Comparison of ENCODE assay signal across 6 cellular contexts in the genomic region with DNA sequence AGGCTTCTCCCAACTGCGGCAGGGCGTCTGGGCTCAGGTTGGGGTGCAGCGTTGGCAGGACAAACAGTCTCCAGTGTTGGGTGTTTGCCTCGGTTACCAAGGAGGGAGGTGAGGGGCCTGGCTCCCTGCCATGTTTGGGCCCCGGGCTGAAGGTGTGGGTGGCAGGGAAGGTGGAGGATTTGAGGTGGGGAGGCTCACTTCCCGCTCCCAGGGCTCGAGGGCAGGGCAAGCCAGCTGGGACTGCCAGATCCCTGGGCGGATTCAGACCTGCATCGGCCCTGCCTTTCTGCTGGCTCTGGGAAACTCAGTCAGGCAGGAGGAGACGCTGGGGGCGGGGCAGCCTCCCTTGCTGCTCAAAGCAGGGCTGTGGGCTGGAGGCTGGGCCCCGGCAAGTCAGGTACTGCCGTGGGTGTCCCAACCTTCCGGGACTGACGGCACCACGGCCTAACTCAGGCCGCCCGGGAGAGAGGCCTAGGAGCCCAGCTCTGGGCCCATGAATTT. TPM values are rescaled to one million over a fixed set of nuclear protein-coding genes. Genes with fewer than 3 reads are reported as not detected.
DNase-seq lines count a peak whose midpoint lies in the region; ATAC-seq and TF ChIP-seq lines count a peak whose summit lies in the region.

No MANE protein-coding gene starts in this region.

- no peaks in the 10 kb centered on the region for H3K27me3 Mint-ChIP-seq in WTC11 (ENCODE audit: low read depth)
- H3K27me3 Mint-ChIP-seq in activated T-cell treated with anti-CD3 and anti-CD28 coated beads, Interleukin-2, amount 50 U/mL, for 24 hours, result no peaks in the 10 kb centered on the region

- peaks cover 11% of the 10 kb centered on the region for H3K4me1 Mint-ChIP-seq in WTC11
- H3K4me1 Mint-ChIP-seq in activated T-cell treated with anti-CD3 and anti-CD28 coated beads, Interleukin-2, amount 50 U/mL, for 24 hours (ENCODE audit: low read depth), result no peaks in the 10 kb centered on the region

- H3K27ac Mint-ChIP-seq in WTC11, result no peak overlapping the region
- no peak overlapping the region for H3K27ac Mint-ChIP-seq in activated T-cell treated with anti-CD3 and anti-CD28 coated beads, Interleukin-2, amount 50 U/mL, for 24 hours

- no peaks in the 10 kb centered on the region for H3K36me3 Mint-ChIP-seq in WTC11
- H3K36me3 Mint-ChIP-seq in activated T-cell treated with anti-CD3 and anti-CD28 coated beads, Interleukin-2, amount 50 U/mL, for 24 hours (ENCODE audit: low read depth), result no peaks in the 10 kb centered on the region

- no peaks in the 10 kb centered on the region for H3K9me3 Mint-ChIP-seq in WTC11
- H3K9me3 Mint-ChIP-seq in activated T-cell treated with anti-CD3 and anti-CD28 coated beads, Interleukin-2, amount 50 U/mL, for 24 hours, result no peaks in the 10 kb centered on the region

- TF ChIP-seq CTCF in WTC11 (IDR thresholded peaks at IDR 0.05), result no peak

- CTCF ChIA-PET in WTC11 (lab: Charles Lee), result interaction anchor here (0.7 to 4.4 kb wide), 6 partner anchors 8 to 113 kb away, joined by 3 to 46 read pairs (median 4); no protein-coding TSS in a partner anchor

- peak; percentile 78 for ATAC-seq in WTC11
- no peak for ATAC-seq in HG02981 (IDR thresholded peaks at IDR 0.05; ENCODE audit: unreplicated experiment)

- POLR2A ChIA-PET in WTC11 (lab: Charles Lee), result no interaction called here

- DNase-seq in DMS79 (lab: John Stamatoyannopoulos, UW) (peak; percentile 72), WTC11 (ENCODE audit: low spot score) (peak; percentile 76), mucosa of gallbladder (ENCODE audit: low spot score) (peak; percentile 76), NOMO-1 treated with DMSO at 0.1 percent for 48 hours (lab: John Stamatoyannopoulos, UW; ENCODE audit: unreplicated experiment) (no peak)
- DNase-seq in activated T-cell treated with anti-CD3 and anti-CD28 coated beads, Interleukin-2, amount 50 U/mL, for 24 hours, result no peak

- no peak overlapping the region for H3K4me3 Mint-ChIP-seq in WTC11
- H3K4me3 Mint-ChIP-seq in activated T-cell treated with anti-CD3 and anti-CD28 coated beads, Interleukin-2, amount 50 U/mL, for 24 hours, result no peak overlapping the region

TF ChIP-seq in WTC11, 78 proteins besides CTCF, POLR2A, EP300 and RAD21:
- TF ChIP-seq ZNF138 (CRISPR knock-in tag; conservative IDR thresholded peaks at IDR 0.05) (no peak), SMAD4 (CRISPR knock-in tag; IDR thresholded peaks at IDR 0.05) (no peak), ESRRA (CRISPR knock-in tag; IDR thresholded peaks at IDR 0.05; ENCODE audit: borderline replicate concordance) (no peak), TP53 (CRISPR knock-in tag; IDR thresholded peaks at IDR 0.05) (no peak), ZNF263 (CRISPR knock-in tag; IDR thresholded peaks at IDR 0.05; ENCODE audit: low read depth) (no peak), PRRX2 (CRISPR knock-in tag; IDR thresholded peaks at IDR 0.05) (no peak), NR1H2 (CRISPR knock-in tag; IDR thresholded peaks at IDR 0.05) (no peak), CREM (CRISPR knock-in tag; IDR thresholded peaks at IDR 0.05) (no peak), ATF1 (CRISPR knock-in tag; IDR thresholded peaks at IDR 0.05) (no peak), ZBTB21 (CRISPR knock-in tag; IDR thresholded peaks at IDR 0.05; ENCODE audit: borderline replicate concordance) (no peak), OVOL2 (CRISPR knock-in tag; IDR thresholded peaks at IDR 0.05; ENCODE audit: borderline replicate concordance) (no peak), IRF2 (CRISPR knock-in tag; IDR thresholded peaks at IDR 0.05; ENCODE audit: borderline replicate concordance, low read depth) (no peak), JUN (CRISPR knock-in tag; IDR thresholded peaks at IDR 0.05) (no peak), FOXK1 (CRISPR knock-in tag; IDR thresholded peaks at IDR 0.05) (no peak), ZNF396 (CRISPR knock-in tag; IDR thresholded peaks at IDR 0.05; ENCODE audit: borderline replicate concordance) (no peak)
- TF ChIP-seq, protein P1, sequence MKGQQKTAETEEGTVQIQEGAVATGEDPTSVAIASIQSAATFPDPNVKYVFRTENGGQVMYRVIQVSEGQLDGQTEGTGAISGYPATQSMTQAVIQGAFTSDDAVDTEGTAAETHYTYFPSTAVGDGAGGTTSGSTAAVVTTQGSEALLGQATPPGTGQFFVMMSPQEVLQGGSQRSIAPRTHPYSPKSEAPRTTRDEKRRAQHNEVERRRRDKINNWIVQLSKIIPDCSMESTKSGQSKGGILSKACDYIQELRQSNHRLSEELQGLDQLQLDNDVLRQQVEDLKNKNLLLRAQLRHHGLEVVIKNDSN (CRISPR knock-in tag; IDR thresholded peaks at IDR 0.05), result no peak
- TF ChIP-seq, protein P2, sequence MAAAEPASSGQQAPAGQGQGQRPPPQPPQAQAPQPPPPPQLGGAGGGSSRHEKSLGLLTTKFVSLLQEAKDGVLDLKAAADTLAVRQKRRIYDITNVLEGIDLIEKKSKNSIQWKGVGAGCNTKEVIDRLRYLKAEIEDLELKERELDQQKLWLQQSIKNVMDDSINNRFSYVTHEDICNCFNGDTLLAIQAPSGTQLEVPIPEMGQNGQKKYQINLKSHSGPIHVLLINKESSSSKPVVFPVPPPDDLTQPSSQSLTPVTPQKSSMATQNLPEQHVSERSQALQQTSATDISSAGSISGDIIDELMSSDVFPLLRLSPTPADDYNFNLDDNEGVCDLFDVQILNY (CRISPR knock-in tag; IDR thresholded peaks at IDR 0.05), result no peak
- TF ChIP-seq, protein P3, sequence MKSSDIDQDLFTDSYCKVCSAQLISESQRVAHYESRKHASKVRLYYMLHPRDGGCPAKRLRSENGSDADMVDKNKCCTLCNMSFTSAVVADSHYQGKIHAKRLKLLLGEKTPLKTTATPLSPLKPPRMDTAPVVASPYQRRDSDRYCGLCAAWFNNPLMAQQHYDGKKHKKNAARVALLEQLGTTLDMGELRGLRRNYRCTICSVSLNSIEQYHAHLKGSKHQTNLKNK (CRISPR knock-in tag; IDR thresholded peaks at IDR 0.05), result no peak
- TF ChIP-seq, protein P4, sequence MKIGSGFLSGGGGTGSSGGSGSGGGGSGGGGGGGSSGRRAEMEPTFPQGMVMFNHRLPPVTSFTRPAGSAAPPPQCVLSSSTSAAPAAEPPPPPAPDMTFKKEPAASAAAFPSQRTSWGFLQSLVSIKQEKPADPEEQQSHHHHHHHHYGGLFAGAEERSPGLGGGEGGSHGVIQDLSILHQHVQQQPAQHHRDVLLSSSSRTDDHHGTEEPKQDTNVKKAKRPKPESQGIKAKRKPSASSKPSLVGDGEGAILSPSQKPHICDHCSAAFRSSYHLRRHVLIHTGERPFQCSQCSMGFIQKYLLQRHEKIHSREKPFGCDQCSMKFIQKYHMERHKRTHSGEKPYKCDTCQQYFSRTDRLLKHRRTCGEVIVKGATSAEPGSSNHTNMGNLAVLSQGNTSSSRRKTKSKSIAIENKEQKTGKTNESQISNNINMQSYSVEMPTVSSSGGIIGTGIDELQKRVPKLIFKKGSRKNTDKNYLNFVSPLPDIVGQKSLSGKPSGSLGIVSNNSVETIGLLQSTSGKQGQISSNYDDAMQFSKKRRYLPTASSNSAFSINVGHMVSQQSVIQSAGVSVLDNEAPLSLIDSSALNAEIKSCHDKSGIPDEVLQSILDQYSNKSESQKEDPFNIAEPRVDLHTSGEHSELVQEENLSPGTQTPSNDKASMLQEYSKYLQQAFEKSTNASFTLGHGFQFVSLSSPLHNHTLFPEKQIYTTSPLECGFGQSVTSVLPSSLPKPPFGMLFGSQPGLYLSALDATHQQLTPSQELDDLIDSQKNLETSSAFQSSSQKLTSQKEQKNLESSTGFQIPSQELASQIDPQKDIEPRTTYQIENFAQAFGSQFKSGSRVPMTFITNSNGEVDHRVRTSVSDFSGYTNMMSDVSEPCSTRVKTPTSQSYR (CRISPR knock-in tag; IDR thresholded peaks at IDR 0.05), result no peak

RNA-seq across cellular contexts. Expression of a gene that starts 31.3 kb away (rescaled TPM):
- 0.53 to 1.5 TPM (median 0.92 TPM) in 3 replicates for total RNA-seq in WTC11 (2021)
- total RNA-seq in mucosa of gallbladder, result not detected

RNA-seq across cellular contexts. Expression of a gene that starts 33.0 kb away (rescaled TPM):
- 466 to 481 TPM (median 475 TPM) in 3 replicates for total RNA-seq in WTC11 (2021)
- 723 TPM for total RNA-seq in mucosa of gallbladder

RNA-seq across cellular contexts. Expression of a gene that starts 43.1 kb away (rescaled TPM):
- total RNA-seq in WTC11 (2021), result not detected in 3 replicates
- total RNA-seq in mucosa of gallbladder, result not detected

RNA-seq across cellular contexts. Expression of a gene that starts 56.5 kb away (rescaled TPM):
- not detected in 3 replicates for total RNA-seq in WTC11 (2021)
- not detected for total RNA-seq in mucosa of gallbladder

Comparison
In these comparisons a context has a peak if more than half of its experiments do, and no peak if none do; other contexts are left out.
1. DNase-seq: peak in DMS79 (single experiment), WTC11 (single experiment) and mucosa of gallbladder (single experiment); none in activated T-cell treated with anti-CD3 and anti-CD28 coated beads, Interleukin-2, amount 50 U/mL, for 24 hours (single experiment) and NOMO-1 treated with DMSO at 0.1 percent for 48 hours (single experiment).